ENCODE assay signal across 1 cellular context in the genomic region with DNA sequence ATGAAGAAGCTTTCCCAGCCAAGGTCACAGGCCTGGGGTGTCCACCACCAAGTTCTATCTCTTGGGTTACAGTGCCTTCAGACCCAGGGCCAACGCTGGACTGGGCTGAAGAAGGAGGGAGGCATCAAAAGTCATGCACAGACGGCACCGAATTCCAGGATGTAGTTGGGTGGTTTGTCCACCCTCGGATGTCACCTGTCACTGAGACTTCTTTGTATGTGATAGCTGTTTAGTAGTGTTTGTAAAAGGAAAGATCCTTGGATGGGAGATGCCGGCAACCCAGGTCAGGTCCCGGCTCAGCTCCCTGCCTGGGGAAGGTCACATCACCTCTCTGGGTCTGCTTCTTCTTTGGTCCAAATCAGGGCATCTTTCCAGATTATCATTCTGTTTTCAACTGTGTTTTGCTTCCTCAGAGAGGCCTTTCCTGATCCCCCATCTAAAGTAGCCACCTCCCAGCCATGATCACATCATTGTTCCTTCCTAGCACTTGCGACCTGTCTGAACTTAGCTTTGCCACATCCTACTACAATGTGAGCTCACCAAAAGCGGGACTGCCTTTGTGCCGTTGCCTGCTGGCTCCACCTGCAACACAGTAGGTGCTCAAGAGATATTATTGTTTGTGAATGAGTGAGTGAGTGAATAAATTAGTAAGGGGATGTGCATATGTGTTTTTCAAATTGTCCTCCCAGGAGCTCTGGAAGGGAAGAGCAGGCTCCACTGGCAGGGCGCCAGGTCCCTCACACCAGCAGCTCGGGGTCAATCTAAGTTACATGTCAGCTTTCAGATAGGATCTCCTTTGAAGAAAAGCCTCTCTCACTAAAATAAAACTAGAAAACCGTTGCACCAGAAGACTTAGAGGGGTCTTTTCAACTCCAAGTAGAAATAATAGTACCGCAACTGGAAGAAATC.
TF ChIP-seq lines count a peak whose summit lies in the region.

No MANE protein-coding gene starts in this region.

TF ChIP-seq in WTC11, 78 proteins besides CTCF, POLR2A, EP300 and RAD21 (continued from another document):
- TF ChIP-seq, protein P1, sequence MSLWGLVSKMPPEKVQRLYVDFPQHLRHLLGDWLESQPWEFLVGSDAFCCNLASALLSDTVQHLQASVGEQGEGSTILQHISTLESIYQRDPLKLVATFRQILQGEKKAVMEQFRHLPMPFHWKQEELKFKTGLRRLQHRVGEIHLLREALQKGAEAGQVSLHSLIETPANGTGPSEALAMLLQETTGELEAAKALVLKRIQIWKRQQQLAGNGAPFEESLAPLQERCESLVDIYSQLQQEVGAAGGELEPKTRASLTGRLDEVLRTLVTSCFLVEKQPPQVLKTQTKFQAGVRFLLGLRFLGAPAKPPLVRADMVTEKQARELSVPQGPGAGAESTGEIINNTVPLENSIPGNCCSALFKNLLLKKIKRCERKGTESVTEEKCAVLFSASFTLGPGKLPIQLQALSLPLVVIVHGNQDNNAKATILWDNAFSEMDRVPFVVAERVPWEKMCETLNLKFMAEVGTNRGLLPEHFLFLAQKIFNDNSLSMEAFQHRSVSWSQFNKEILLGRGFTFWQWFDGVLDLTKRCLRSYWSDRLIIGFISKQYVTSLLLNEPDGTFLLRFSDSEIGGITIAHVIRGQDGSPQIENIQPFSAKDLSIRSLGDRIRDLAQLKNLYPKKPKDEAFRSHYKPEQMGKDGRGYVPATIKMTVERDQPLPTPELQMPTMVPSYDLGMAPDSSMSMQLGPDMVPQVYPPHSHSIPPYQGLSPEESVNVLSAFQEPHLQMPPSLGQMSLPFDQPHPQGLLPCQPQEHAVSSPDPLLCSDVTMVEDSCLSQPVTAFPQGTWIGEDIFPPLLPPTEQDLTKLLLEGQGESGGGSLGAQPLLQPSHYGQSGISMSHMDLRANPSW (CRISPR knock-in tag; conservative IDR thresholded peaks at IDR 0.05; ENCODE audit: low read depth) = no peak
